Comparison of ENCODE assay signal across 9 cellular contexts in genomic region chr9:36091028-36091953, GRCh38. TPM values are rescaled to one million over a fixed set of nuclear protein-coding genes. Genes with fewer than 3 reads are reported as not detected.
DNase-seq lines count a peak whose midpoint lies in the region; ATAC-seq, FAIRE-seq and TF ChIP-seq lines count a peak whose summit lies in the region.
"Had no signal": no experiment of that assay in that cellular context is flagged by ENCODE, and none has a peak within 500 bp of the region (broad histone marks: within the 10 kb centered on the region; RNA-seq: fewer than 3 reads in every experiment).

No MANE protein-coding gene starts in this region.

- no peak; the same call in 1 of the 2 replicates for TF ChIP-seq CTCF in AG09319 (IDR thresholded peaks at IDR 0.05; ENCODE audit: low read depth, low read length)
- no peak for TF ChIP-seq CTCF in body of pancreas (IDR thresholded peaks at IDR 0.05)
- TF ChIP-seq CTCF in esophagus muscularis mucosa (IDR thresholded peaks at IDR 0.05): no peak

- H3K27me3 ChIP-seq in body of pancreas (no peaks in the 10 kb centered on the region), esophagus muscularis mucosa (no peaks in the 10 kb centered on the region)

- FAIRE-seq in HTR-8/SVneo (lab: Jason Lieb, UNC): no peak

- peak overlapping the region in 3 of 4 donors; percentile 0 to 54 (median 14) for H3K27ac ChIP-seq in body of pancreas
- H3K27ac ChIP-seq in esophagus muscularis mucosa (replicated peaks in 1 of 4): no peak overlapping the region
- H3K27ac ChIP-seq: epithelial cell of prostate had no signal

- ATAC-seq in body of pancreas: peak; percentile 82

- peak; percentile 36 for DNase-seq in AG09319 (ENCODE audit: extremely low read depth, low read depth)
- DNase-seq in HTR-8/SVneo (ENCODE audit: insufficient read length, low spot score): peak; percentile 48
- peak; percentile 54 to 71 (median 62) for DNase-seq in body of pancreas
- peak; percentile 80 to 94 for DNase-seq in lung microvascular endothelial cell (ENCODE audit: low read depth in 2 of 2)
- no peak for DNase-seq in stimulated activated naive CD4-positive, alpha-beta T cell (lab: John Stamatoyannopoulos, UW)
- DNase-seq in DMS53 (lab: John Stamatoyannopoulos, UW): no peak
- DNase-seq in esophagus muscularis mucosa (ENCODE audit: extremely low spot score): no peak
- no peak for DNase-seq in germinal center (ENCODE audit: low spot score)

- TF ChIP-seq POLR2A in body of pancreas (IDR thresholded peaks at IDR 0.05) (no peak), esophagus muscularis mucosa (IDR thresholded peaks at IDR 0.05; ENCODE audit: low read depth) (no peak)

- WGBS in body of pancreas, 2 donors: 9 to 18% methylated on average over 8 of the region's 8 CpGs
- WGBS in esophagus muscularis mucosa: 19% methylated on average over 8 of the region's 8 CpGs

- intact Hi-C loops in body of pancreas (cut with DNase I) (no loop called here), esophagus muscularis mucosa (cut with DNase I) (no loop called here)

- H3K36me3 ChIP-seq in body of pancreas (replicated peaks in 1 of 2; ENCODE audit: insufficient read depth in 1 of 2, low read depth in 2 of 2) (no peaks in the 10 kb centered on the region), esophagus muscularis mucosa (peaks cover 0 to 9% (median 3%) of the 10 kb centered on the region in 4 donors)

- H3K4me1 ChIP-seq in body of pancreas: peaks cover 16% of the 10 kb centered on the region
- peaks cover 9 to 18% (median 15%) of the 10 kb centered on the region in 4 donors for H3K4me1 ChIP-seq in esophagus muscularis mucosa

- TF ChIP-seq EP300 in esophagus muscularis mucosa (IDR thresholded peaks at IDR 0.05): no peak

- no peak overlapping the region for H3K4me3 ChIP-seq in body of pancreas
- no peak overlapping the region for H3K4me3 ChIP-seq in esophagus muscularis mucosa

- no peaks in the 10 kb centered on the region for H3K9me3 ChIP-seq in body of pancreas
- H3K9me3 ChIP-seq in esophagus muscularis mucosa: no peaks in the 10 kb centered on the region

RNA-seq across cellular contexts. Expression of gene GLIPR2, which starts 45.2 kb away (rescaled TPM):
- total RNA-seq in body of pancreas (1 to 10 TPM; 1.6 to 4.4 TPM), lung microvascular endothelial cell (42.3 and 52.2 TPM in 2 replicates), esophagus muscularis mucosa (10 to 100 TPM; 51.3 to 84.9 (median 59.6) TPM)

RNA-seq across cellular contexts. Expression of gene RECK, which starts 54.6 kb away (rescaled TPM):
- 1 to 10 TPM; 2.6 to 7.0 TPM for total RNA-seq in body of pancreas
- total RNA-seq in lung microvascular endothelial cell: 17.2 and 25.0 TPM in 2 replicates
- total RNA-seq in esophagus muscularis mucosa: 10 to 100 TPM; 16.6 to 24.2 (median 19.0) TPM

Comparison
In these comparisons a context has a peak if more than half of its experiments do, and no peak if none do; other contexts are left out.
1. DNase-seq: peak in AG09319 (single experiment), HTR-8/SVneo (single experiment), body of pancreas (4 of 4) and lung microvascular endothelial cell (2 of 2); none in stimulated activated naive CD4-positive, alpha-beta T cell (0 of 6), DMS53 (single experiment), esophagus muscularis mucosa (single experiment) and germinal center (single experiment).
2. H3K27ac ChIP-seq: peak in body of pancreas (3 of 4); none in esophagus muscularis mucosa (0 of 4).